ENCODE assay signal across 11 cellular contexts in genomic region chr1:45974541-45975269, GRCh38.
DNase-seq lines count a peak whose midpoint lies in the region; ATAC-seq and TF ChIP-seq lines count a peak whose summit lies in the region.
"Had no signal": no experiment of that assay in that cellular context is flagged by ENCODE, and none has a peak within 500 bp of the region (broad histone marks: within the 10 kb centered on the region; RNA-seq: fewer than 3 reads in every experiment).

No MANE protein-coding gene starts in this region.

- peak; percentile 6 for TF ChIP-seq CTCF in epithelial cell of proximal tubule (conservative IDR thresholded peaks at IDR 0.05; ENCODE audit: low read depth, low read length)

- DNase-seq in A172 (ENCODE audit: low spot score) (peak; percentile 33), ELR (ENCODE audit: low read depth) (peak; percentile 10), NCI-H748 treated with DMSO at 0.1 percent for 48 hours (lab: John Stamatoyannopoulos, UW) (peak; percentile 43), epithelial cell of proximal tubule (ENCODE audit: low read depth) (no peak), CD1c-positive myeloid dendritic cell (ENCODE audit: extremely low spot score) (no peak), MV-4-11 (lab: John Stamatoyannopoulos, UW) (no peak)
- DNase-seq: activated CD4-positive, alpha-beta T cell treated with anti-CD3 and anti-CD28 coated beads, Interleukin-2, amount 50 U/mL, for 4 hours; activated naive CD4-positive, alpha-beta T cell treated with Interleukin-2 at 50 U/mL for 16 hours; left lung had no signal

- ATAC-seq in HG02970 (IDR thresholded peaks at IDR 0.05; ENCODE audit: low FRiP score, unreplicated experiment) (no peak), HG02678 (IDR thresholded peaks at IDR 0.05; ENCODE audit: unreplicated experiment) (no peak)
- ATAC-seq: left lung had no signal

- H3K4me3 ChIP-seq in epithelial cell of proximal tubule (ENCODE audit: low read depth, low read length) = no peak overlapping the region
- H3K4me3 ChIP-seq: left lung had no signal

Comparison
In these comparisons a context has a peak if more than half of its experiments do, and no peak if none do; other contexts are left out.
1. DNase-seq: peak in A172 (single experiment), ELR (single experiment) and NCI-H748 treated with DMSO at 0.1 percent for 48 hours (single experiment); none in epithelial cell of proximal tubule (single experiment), CD1c-positive myeloid dendritic cell (single experiment) and MV-4-11 (single experiment).